8 cellular contexts compared by ENCODE assay signal in genomic region chr11:62753736-62754603, GRCh38. TPM values are rescaled to one million over a fixed set of nuclear protein-coding genes. Genes with fewer than 3 reads are reported as not detected.
DNase-seq lines count a peak whose midpoint lies in the region; ATAC-seq, FAIRE-seq and TF ChIP-seq lines count a peak whose summit lies in the region.

TSS of gene ZBTB3 (minus strand) at chr11:62754160. CDS start at chr11:62753664, 496 bp downstream.

- peak within 1 kb of the TSS; percentile 91 to 99 (median 97) for H3K4me3 Mint-ChIP-seq in brain

- H3K36me3 Mint-ChIP-seq in brain, result peaks cover 18% of the 10 kb centered on the region

- peaks cover 12% of the 10 kb centered on the region for H3K27me3 Mint-ChIP-seq in brain

- TF ChIP-seq CTCF in 22Rv1 (IDR thresholded peaks at IDR 0.05), result no peak
- TF ChIP-seq CTCF in brain (conservative IDR thresholded peaks at IDR 0.05), result no peak

- peak; percentile 92 for FAIRE-seq in TTC549 (lab: Jason Lieb, UNC)

- ATAC-seq in GM18520 (IDR thresholded peaks at IDR 0.05; ENCODE audit: unreplicated experiment) (peak; percentile 98), HG03064 (IDR thresholded peaks at IDR 0.05; ENCODE audit: low read depth, unreplicated experiment) (peak; percentile 96)

- H3K4me3 ChIP-seq in iPS-11a (ENCODE audit: low read depth, low read length), result peak within 1 kb of the TSS; percentile 97
- peak within 1 kb of the TSS; percentile 67 for H3K4me3 ChIP-seq in skeletal muscle cell (ENCODE audit: low read depth, low read length)

- peak within 1 kb of the TSS; percentile 80 for H3K27ac ChIP-seq in 22Rv1

- H3K4me1 Mint-ChIP-seq in brain, result peaks cover 50% of the 10 kb centered on the region

- DNase-seq in NCI-H2107 treated with DMSO at 0.1 percent for 48 hours (lab: John Stamatoyannopoulos, UW; ENCODE audit: unreplicated experiment) (peak; percentile 98), skeletal muscle cell (ENCODE audit: low read depth) (peak; percentile 97)

- no peaks in the 10 kb centered on the region for H3K9me3 Mint-ChIP-seq in brain

- H3K27ac Mint-ChIP-seq in brain, result peak within 1 kb of the TSS; percentile 94 to 100 (median 98)

RNA-seq across cellular contexts. Expression of gene ZBTB3, which starts in this region (rescaled TPM):
- 3.8 TPM for polyA plus RNA-seq in brain (ENCODE audit: insufficient read depth, low read depth, low replicate concordance)

Comparison
In these comparisons a context has a peak if more than half of its experiments do, and no peak if none do; other contexts are left out.
1. Peak in every context shown above with its lines: DNase-seq, ATAC-seq, H3K4me3 ChIP-seq and H3K27ac ChIP-seq.